18 cellular contexts compared by ENCODE assay signal in genomic region chr18:13457327-13457726, GRCh38.
DNase-seq lines count a peak whose midpoint lies in the region; ATAC-seq and TF ChIP-seq lines count a peak whose summit lies in the region.
"Had no signal": no experiment of that assay in that cellular context is flagged by ENCODE, and none has a peak within 500 bp of the region (broad histone marks: within the 10 kb centered on the region; RNA-seq: fewer than 3 reads in every experiment).

No MANE protein-coding gene starts in this region.

- H3K4me1 ChIP-seq in BLaER1 treated with 17β-estradiol and CSF1 and Interleukin-3, amounts not matched to agents 10 nM and 100 nM: peaks cover 53 to 84% (median 76%) of the 10 kb centered on the region in 10 experiments
- H3K4me1 ChIP-seq in DND-41 (ENCODE audit: insufficient read depth, low read length) (peaks cover 100% of the 10 kb centered on the region), vagina (peaks cover 15% of the 10 kb centered on the region)
- H3K4me1 ChIP-seq: Caco-2 had no signal

- peak overlapping the region; percentile 60 to 93 (median 85) for H3K4me2 ChIP-seq in BLaER1 treated with 17β-estradiol and CSF1 and Interleukin-3, amounts not matched to agents 10 nM and 100 nM
- no peak overlapping the region for H3K4me2 ChIP-seq in DND-41 (ENCODE audit: insufficient read depth, low read length)
- H3K4me2 ChIP-seq: KMS-11 had no signal

- H3K4me3 ChIP-seq in BLaER1 treated with 17β-estradiol and CSF1 and Interleukin-3, amounts not matched to agents 10 nM and 100 nM: no peak overlapping the region
- no peak overlapping the region for H3K4me3 ChIP-seq in DND-41 (ENCODE audit: low read depth in 1 of 2, low read length in 2 of 2)
- H3K4me3 ChIP-seq in vagina: no peak overlapping the region

- no peak for ATAC-seq in DND-41 (ENCODE audit: insufficient read depth, low read depth)
- no peak for ATAC-seq in stimulated activated effector memory CD8-positive, alpha-beta T cell treated with anti-CD3 and anti-CD28 coated beads, Interleukin-12 subunit alpha, Interleukin-12 subunit beta, amount 100 ng/mL, for 72 hours
- no peak for ATAC-seq in sciatic nerve
- no peak for ATAC-seq in GM19328 (IDR thresholded peaks at IDR 0.05; ENCODE audit: unreplicated experiment)
- ATAC-seq: HepG2, Panc1 had no signal

- DNase-seq in DND-41: no peak
- DNase-seq in chondrocyte (ENCODE audit: low spot score): no peak
- no peak for DNase-seq in stimulated activated effector memory CD8-positive, alpha-beta T cell treated with anti-CD3 and anti-CD28 coated beads, Interleukin-12 subunit alpha, Interleukin-12 subunit beta, amount 100 ng/mL, for 72 hours (ENCODE audit: low spot score in 2 of 2)
- DNase-seq in sciatic nerve (ENCODE audit: low spot score): no peak
- DNase-seq in vagina (ENCODE audit: extremely low spot score in 2 of 2): no peak
- DNase-seq: C1 segment of cervical spinal cord, Caco-2, MM.1S, NCI-H187 treated with DMSO at 0.1 percent for 48 hours, NCI-H2171 treated with DMSO at 0.1 percent for 48 hours, NCI-H510A, NCI-H82, Right ventricle myocardium superior had no signal

- intact Hi-C loops in sciatic nerve (cut with DNase I): no loop called here
- intact Hi-C loops in vagina (cut with DNase I): no loop called here

- H4K20me1 ChIP-seq in BLaER1 treated with 17β-estradiol and CSF1 and Interleukin-3, amounts not matched to agents 10 nM and 100 nM: peaks cover 0 to 10% (median 0%) of the 10 kb centered on the region in 11 experiments; a peak in 4 of 22 replicates
- H4K20me1 ChIP-seq in DND-41 (ENCODE audit: insufficient read depth, low read length): peaks cover 65% of the 10 kb centered on the region

- peaks cover 20% of the 10 kb centered on the region for H3K4me1 Mint-ChIP-seq in chondrocyte (ENCODE audit: low read depth)
- H3K4me1 Mint-ChIP-seq in stimulated activated effector memory CD8-positive, alpha-beta T cell treated with anti-CD3 and anti-CD28 coated beads, Interleukin-12 subunit alpha, Interleukin-12 subunit beta, amount 100 ng/mL, for 72 hours: peaks cover 40% of the 10 kb centered on the region

- H3K36me3 ChIP-seq in BLaER1 treated with 17β-estradiol and CSF1 and Interleukin-3, amounts not matched to agents 10 nM and 100 nM: peaks cover 0 to 60% (median 29%) of the 10 kb centered on the region in 11 experiments; a peak in 15 of 22 replicates
- H3K36me3 ChIP-seq in DND-41 (ENCODE audit: insufficient read depth, low read length) (peaks cover 57% of the 10 kb centered on the region), vagina (no peaks in the 10 kb centered on the region)

- no peak for TF ChIP-seq CTCF in DND-41 (IDR thresholded peaks at IDR 0.05; ENCODE audit: borderline replicate concordance, extremely low read depth, low read length, poor library complexity, severe bottlenecking)
- no peak for TF ChIP-seq CTCF in chondrocyte (IDR thresholded peaks at IDR 0.05)
- TF ChIP-seq CTCF in vagina (IDR thresholded peaks at IDR 0.05): no peak

- peak overlapping the region in 8 of 11 experiments; percentile 50 to 93 (median 68); a peak in 16 of 22 replicates for H3K27ac ChIP-seq in BLaER1 treated with 17β-estradiol and CSF1 and Interleukin-3, amounts not matched to agents 10 nM and 100 nM
- peak overlapping the region; percentile 81 for H3K27ac ChIP-seq in DND-41 (ENCODE audit: low read length)
- H3K27ac ChIP-seq in vagina: no peak overlapping the region
- H3K27ac ChIP-seq: KMS-11 had no signal

- no peak overlapping the region for H3K4me3 Mint-ChIP-seq in chondrocyte (ENCODE audit: unreplicated experiment)
- H3K4me3 Mint-ChIP-seq in stimulated activated effector memory CD8-positive, alpha-beta T cell treated with anti-CD3 and anti-CD28 coated beads, Interleukin-12 subunit alpha, Interleukin-12 subunit beta, amount 100 ng/mL, for 72 hours: no peak overlapping the region

- no peaks in the 10 kb centered on the region for H3K27me3 ChIP-seq in BLaER1 treated with 17β-estradiol and CSF1 and Interleukin-3, amounts not matched to agents 10 nM and 100 nM
- H3K27me3 ChIP-seq in DND-41 (ENCODE audit: insufficient read depth, low read length, poor library complexity) (no peaks in the 10 kb centered on the region), vagina (no peaks in the 10 kb centered on the region)

- peaks cover 13 to 48% (median 41%) of the 10 kb centered on the region in 11 experiments; a peak in 20 of 22 replicates for H3K9me3 ChIP-seq in BLaER1 treated with 17β-estradiol and CSF1 and Interleukin-3, amounts not matched to agents 10 nM and 100 nM (replicated peaks in 1 of 11)
- H3K9me3 ChIP-seq in DND-41 (ENCODE audit: insufficient read depth, low read length, severe bottlenecking): no peaks in the 10 kb centered on the region
- H3K9me3 ChIP-seq in vagina: no peaks in the 10 kb centered on the region
- H3K9me3 ChIP-seq: Caco-2 had no signal

- peak overlapping the region in 8 of 11 experiments; percentile 1 to 57 (median 15); a peak in 12 of 22 replicates for H3K9ac ChIP-seq in BLaER1 treated with 17β-estradiol and CSF1 and Interleukin-3, amounts not matched to agents 10 nM and 100 nM
- H3K9ac ChIP-seq in DND-41 (ENCODE audit: low read depth, low read length): no peak overlapping the region
- H3K9ac ChIP-seq: KMS-11 had no signal

- H3K27me3 Mint-ChIP-seq in chondrocyte (ENCODE audit: low read depth): no peaks in the 10 kb centered on the region

- no peak overlapping the region for H2AFZ ChIP-seq in DND-41 (ENCODE audit: low read depth, low read length)

- peak overlapping the region; percentile 59 for H3K27ac Mint-ChIP-seq in chondrocyte (ENCODE audit: unreplicated experiment)
- H3K27ac Mint-ChIP-seq in stimulated activated effector memory CD8-positive, alpha-beta T cell treated with anti-CD3 and anti-CD28 coated beads, Interleukin-12 subunit alpha, Interleukin-12 subunit beta, amount 100 ng/mL, for 72 hours: peak overlapping the region; percentile 5

- TF ChIP-seq POLR2A in vagina (IDR thresholded peaks at IDR 0.05): no peak

- H3K36me3 Mint-ChIP-seq in chondrocyte (ENCODE audit: low read depth): peaks cover 13% of the 10 kb centered on the region
- H3K36me3 Mint-ChIP-seq in stimulated activated effector memory CD8-positive, alpha-beta T cell treated with anti-CD3 and anti-CD28 coated beads, Interleukin-12 subunit alpha, Interleukin-12 subunit beta, amount 100 ng/mL, for 72 hours: no peaks in the 10 kb centered on the region

- H3K9me3 Mint-ChIP-seq in chondrocyte (ENCODE audit: low read depth): peaks cover 3% of the 10 kb centered on the region
- H3K9me3 Mint-ChIP-seq in stimulated activated effector memory CD8-positive, alpha-beta T cell treated with anti-CD3 and anti-CD28 coated beads, Interleukin-12 subunit alpha, Interleukin-12 subunit beta, amount 100 ng/mL, for 72 hours: no peaks in the 10 kb centered on the region

- peaks cover 100% of the 10 kb centered on the region for H3K79me2 ChIP-seq in DND-41 (ENCODE audit: insufficient read depth, low read length)
